16 cellular contexts compared by ENCODE assay signal in the genomic region with DNA sequence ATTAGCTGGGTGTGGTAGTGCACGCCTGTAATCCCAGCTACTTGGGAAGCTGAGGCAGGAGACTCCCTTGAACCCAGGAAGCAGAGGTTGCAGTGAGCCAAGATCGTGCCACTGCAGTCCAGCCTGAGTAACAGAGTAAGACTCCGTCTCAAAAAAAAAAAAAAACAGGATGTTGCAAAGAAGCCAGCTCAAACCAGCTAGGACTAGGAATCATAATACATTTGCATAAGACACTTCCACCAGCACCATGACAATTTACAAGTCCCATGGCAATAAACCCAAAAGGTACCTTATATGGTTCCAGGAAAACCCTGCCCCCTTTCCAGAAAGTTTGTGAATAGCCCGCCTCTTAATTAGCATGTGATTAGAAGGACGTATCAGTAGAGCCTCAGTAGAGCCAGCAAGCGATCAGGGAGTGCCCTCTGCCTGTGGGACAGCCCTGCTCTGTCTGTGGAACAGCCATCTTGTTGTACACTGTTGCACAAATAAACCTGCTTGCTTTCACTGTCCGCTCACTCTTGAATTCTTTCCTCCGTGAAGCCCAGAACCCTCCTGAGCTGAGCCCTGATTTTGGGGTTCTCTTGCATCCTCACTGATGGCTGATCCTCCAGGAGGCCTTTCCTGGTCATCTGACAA. TPM values are rescaled to one million over a fixed set of nuclear protein-coding genes. Genes with fewer than 3 reads are reported as not detected.
DNase-seq lines count a peak whose midpoint lies in the region; ATAC-seq and TF ChIP-seq lines count a peak whose summit lies in the region.
"Had no signal": no experiment of that assay in that cellular context is flagged by ENCODE, and none has a peak within 500 bp of the region (broad histone marks: within the 10 kb centered on the region; RNA-seq: fewer than 3 reads in every experiment).

No MANE protein-coding gene starts in this region.

- no peak for TF ChIP-seq POLR2A in erythroblast (IDR thresholded peaks at IDR 0.05; ENCODE audit: low read length)

- ATAC-seq in GM19023 (IDR thresholded peaks at IDR 0.05; ENCODE audit: unreplicated experiment) (no peak), GM19452 (IDR thresholded peaks at IDR 0.05; ENCODE audit: unreplicated experiment) (no peak)

- H3K9ac ChIP-seq in subcutaneous abdominal adipose tissue (ENCODE audit: low read length in 5 of 5), result no peak overlapping the region
- H3K9ac ChIP-seq: KMS-11 had no signal

- no peaks in the 10 kb centered on the region for H3K9me3 ChIP-seq in subcutaneous abdominal adipose tissue (ENCODE audit: control insufficient read depth in 5 of 5, low read length in 5 of 5)

- CTCF ChIA-PET in activated naive CD4-positive, alpha-beta T cell treated with anti-CD3 and anti-CD28 coated beads for 36 hours (lab: Charles Lee), result no interaction called here

- H3K27ac Mint-ChIP-seq in activated naive CD4-positive, alpha-beta T cell treated with anti-CD3 and anti-CD28 coated beads for 36 hours, result no peak overlapping the region
- peak overlapping the region; percentile 70 for H3K27ac Mint-ChIP-seq in dendritic cell treated with granulocyte-macrophage colony-stimulating factor and Interleukin-4, amounts not matched to agents 40 ng/mL and 50 ng/mL, for 4 days
- H3K27ac Mint-ChIP-seq: type B pancreatic cell had no signal

- intact Hi-C loops in activated naive CD4-positive, alpha-beta T cell treated with anti-CD3 and anti-CD28 coated beads for 36 hours (cut with micrococcal nuclease), result no loop called here
- intact Hi-C loops in dendritic cell treated with granulocyte-macrophage colony-stimulating factor and Interleukin-4, amounts not matched to agents 40 ng/mL and 50 ng/mL, for 4 days (cut with micrococcal nuclease), result no loop called here

- no peaks in the 10 kb centered on the region for H3K27me3 Mint-ChIP-seq in activated naive CD4-positive, alpha-beta T cell treated with anti-CD3 and anti-CD28 coated beads for 36 hours (ENCODE audit: low read depth)
- H3K27me3 Mint-ChIP-seq in dendritic cell treated with granulocyte-macrophage colony-stimulating factor and Interleukin-4, amounts not matched to agents 40 ng/mL and 50 ng/mL, for 4 days, result no peaks in the 10 kb centered on the region
- H3K27me3 Mint-ChIP-seq: type B pancreatic cell had no signal

- peaks cover 2 to 30% (median 18%) of the 10 kb centered on the region in 5 donors for H3K4me1 ChIP-seq in subcutaneous abdominal adipose tissue (ENCODE audit: control insufficient read depth in 5 of 5, insufficient read depth in 5 of 5, low read length in 5 of 5)

- no peak overlapping the region for H3K4me3 ChIP-seq in subcutaneous abdominal adipose tissue (ENCODE audit: low read depth in 1 of 5, low read length in 5 of 5)

- H3K36me3 ChIP-seq in subcutaneous abdominal adipose tissue (ENCODE audit: control insufficient read depth in 5 of 5, insufficient read depth in 5 of 5, low read length in 5 of 5), result no peaks in the 10 kb centered on the region

- peak; percentile 39 for DNase-seq in activated naive CD4-positive, alpha-beta T cell treated with anti-CD3 and anti-CD28 coated beads for 36 hours
- DNase-seq in activated naive CD4-positive, alpha-beta T cell treated with anti-CD3 and anti-CD28 coated beads, Interleukin-2, amount 50 U/mL, for 16 hours, result no peak
- DNase-seq in MV-4-11 (lab: John Stamatoyannopoulos, UW) (peak; percentile 70), erythroblast (lab: John Stamatoyannopoulos, UW) (no peak)
- DNase-seq: DMS79; foreskin fibroblast; NCI-H2081 treated with DMSO at 0.1 percent for 48 hours; NK-92 treated with Interleukin-12 subunit alpha and Interleukin-12 subunit beta, amount 100 ng/mL, for 24 hours had no signal

- H3K27ac ChIP-seq in subcutaneous abdominal adipose tissue (ENCODE audit: low read depth, low read length), result peak overlapping the region; percentile 30
- H3K27ac ChIP-seq: KMS-11 had no signal

- H3K36me3 Mint-ChIP-seq in activated naive CD4-positive, alpha-beta T cell treated with anti-CD3 and anti-CD28 coated beads for 36 hours (ENCODE audit: low read depth), result no peaks in the 10 kb centered on the region
- no peaks in the 10 kb centered on the region for H3K36me3 Mint-ChIP-seq in dendritic cell treated with granulocyte-macrophage colony-stimulating factor and Interleukin-4, amounts not matched to agents 40 ng/mL and 50 ng/mL, for 4 days (ENCODE audit: low read depth)
- H3K36me3 Mint-ChIP-seq: type B pancreatic cell had no signal

- H3K9me3 Mint-ChIP-seq in activated naive CD4-positive, alpha-beta T cell treated with anti-CD3 and anti-CD28 coated beads for 36 hours, result no peaks in the 10 kb centered on the region
- H3K9me3 Mint-ChIP-seq in dendritic cell treated with granulocyte-macrophage colony-stimulating factor and Interleukin-4, amounts not matched to agents 40 ng/mL and 50 ng/mL, for 4 days, result no peaks in the 10 kb centered on the region
- H3K9me3 Mint-ChIP-seq: type B pancreatic cell had no signal

- no peak overlapping the region for H3K4me3 Mint-ChIP-seq in activated naive CD4-positive, alpha-beta T cell treated with anti-CD3 and anti-CD28 coated beads for 36 hours
- no peak overlapping the region for H3K4me3 Mint-ChIP-seq in dendritic cell treated with granulocyte-macrophage colony-stimulating factor and Interleukin-4, amounts not matched to agents 40 ng/mL and 50 ng/mL, for 4 days

- peaks cover 6% of the 10 kb centered on the region for H3K4me1 Mint-ChIP-seq in activated naive CD4-positive, alpha-beta T cell treated with anti-CD3 and anti-CD28 coated beads for 36 hours (ENCODE audit: low read depth)
- peaks cover 24% of the 10 kb centered on the region for H3K4me1 Mint-ChIP-seq in dendritic cell treated with granulocyte-macrophage colony-stimulating factor and Interleukin-4, amounts not matched to agents 40 ng/mL and 50 ng/mL, for 4 days (ENCODE audit: low read depth)

- no peaks in the 10 kb centered on the region for H3K27me3 ChIP-seq in subcutaneous abdominal adipose tissue (ENCODE audit: control insufficient read depth in 5 of 5, insufficient read depth in 4 of 5, low read length in 5 of 5)

RNA-seq across cellular contexts. Expression of gene NUPR1, which starts 14.1 kb away (rescaled TPM):
- total RNA-seq in activated naive CD4-positive, alpha-beta T cell treated with anti-CD3 and anti-CD28 coated beads for 36 hours, result not detected

RNA-seq across cellular contexts. Expression of gene IL27, which starts 18.0 kb away (rescaled TPM):
- not detected for total RNA-seq in activated naive CD4-positive, alpha-beta T cell treated with anti-CD3 and anti-CD28 coated beads for 36 hours
- total RNA-seq: mononuclear cell, SK-MEL-5 had no signal

RNA-seq across cellular contexts. Expression of gene SGF29, which starts 29.1 kb away (rescaled TPM):
- total RNA-seq in activated naive CD4-positive, alpha-beta T cell treated with anti-CD3 and anti-CD28 coated beads for 36 hours, result 10 to 100 TPM; 15.9 TPM

RNA-seq across cellular contexts. Expression of gene APOBR, which starts 30.2 kb away (rescaled TPM):
- total RNA-seq in activated naive CD4-positive, alpha-beta T cell treated with anti-CD3 and anti-CD28 coated beads for 36 hours, result under 1 TPM; 0.72 to 0.77 TPM

RNA-seq across cellular contexts. Expression of gene CLN3, which starts 32.8 kb away (rescaled TPM):
- 10 to 100 TPM in 1 of 2 experiments, 1 to 10 TPM in 1; 9.9 to 10.4 TPM for total RNA-seq in activated naive CD4-positive, alpha-beta T cell treated with anti-CD3 and anti-CD28 coated beads for 36 hours

Comparison
In these comparisons a context has a peak if more than half of its experiments do, and no peak if none do; other contexts are left out.
1. DNase-seq: peak in activated naive CD4-positive, alpha-beta T cell treated with anti-CD3 and anti-CD28 coated beads for 36 hours (single experiment) and MV-4-11 (single experiment); none in activated naive CD4-positive, alpha-beta T cell treated with anti-CD3 and anti-CD28 coated beads, Interleukin-2, amount 50 U/mL, for 16 hours (single experiment) and erythroblast (0 of 2).